ENCODE assay signal across 1 cellular context in the genomic region with DNA sequence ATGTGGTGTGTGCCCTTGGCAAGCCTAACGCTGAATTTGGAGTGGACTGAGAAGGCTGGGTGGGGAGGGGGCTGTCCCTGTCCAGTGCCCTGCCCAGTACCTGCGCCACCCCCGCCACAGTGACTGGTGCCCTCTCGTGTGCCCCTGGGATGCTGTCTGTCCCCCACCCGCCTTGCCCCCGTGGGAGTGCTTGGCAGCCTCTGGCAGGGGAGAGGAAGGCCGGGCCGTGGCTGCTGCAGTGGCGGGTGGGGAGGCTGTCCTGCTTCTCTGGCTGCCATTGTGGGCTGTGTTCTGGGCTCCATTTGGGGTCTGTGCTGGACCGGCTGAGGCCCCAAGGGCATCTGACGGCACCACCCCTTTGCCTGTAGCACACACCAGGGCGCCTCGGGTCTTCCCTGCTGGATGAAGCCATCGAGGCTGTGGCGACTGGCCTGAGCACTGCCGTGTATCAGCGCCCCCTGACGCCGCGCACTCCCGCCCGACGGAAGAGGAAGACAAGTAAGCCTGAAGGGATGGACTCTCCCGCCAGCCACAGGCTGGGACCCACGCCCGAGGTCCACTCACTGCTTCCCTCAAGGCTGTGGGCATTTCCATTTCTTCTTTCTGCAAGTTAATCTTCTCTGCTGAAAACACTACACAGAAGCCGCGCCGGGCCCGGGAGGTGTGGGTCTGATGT.
TF ChIP-seq lines count a peak whose summit lies in the region.

No MANE protein-coding gene starts in this region.

TF ChIP-seq in HepG2, 621 proteins besides CTCF, POLR2A, EP300 and RAD21:
- TF ChIP-seq AGO2 (optimal IDR thresholded peaks at IDR 0.05; ENCODE audit: low read depth, low read length) (peak; percentile 84), RBFOX2 (IDR thresholded peaks at IDR 0.05; ENCODE audit: low read depth, low read length) (0 out of 2 replicates have a peak, but pooled peaks have one; percentile 23), NFRKB (IDR thresholded peaks at IDR 0.05) (no peak)
